28 cellular contexts compared by ENCODE assay signal in genomic region chrX:83630662-83631061, GRCh38.
"Had no signal": no experiment of that assay in that cellular context is flagged by ENCODE, and none has a peak within 500 bp of the region (broad histone marks: within the 10 kb centered on the region; RNA-seq: fewer than 3 reads in every experiment).

No MANE protein-coding gene starts in this region.

- H3K4me3 ChIP-seq: neural progenitor cell, ovary, psoas muscle, right lobe of liver, skin epidermis, smooth muscle cell, suprapubic skin, testis, tibial artery, transverse colon, upper lobe of right lung, uterus had no signal

- H3K36me3 ChIP-seq: neural progenitor cell, neutrophil, ovary, right lobe of liver, suprapubic skin, tibial artery, transverse colon, upper lobe of right lung, uterus had no signal

- H3K4me1 ChIP-seq: neural progenitor cell, parathyroid adenoma, psoas muscle, right lobe of liver, suprapubic skin, testis, transverse colon, upper lobe of right lung, uterus had no signal

- H3K4me2 ChIP-seq: neural progenitor cell, smooth muscle cell had no signal

- H3K27ac ChIP-seq: neural progenitor cell, neutrophil, ovary, parathyroid adenoma, psoas muscle, right lobe of liver, skin epidermis, suprapubic skin, testis, tibial artery, transverse colon, upper lobe of right lung, uterus had no signal

- H3K9me3 ChIP-seq: neutrophil, ovary, psoas muscle, right lobe of liver, suprapubic skin, testis, tibial artery, transverse colon, upper lobe of right lung, uterus had no signal

- DNase-seq: naive B cell; naive thymus-derived CD8-positive, alpha-beta T cell; nucleus accumbens; ovary; psoas muscle; right cardiac atrium; right lobe of liver; stimulated activated CD4-positive, alpha-beta T cell treated with anti-CD3 and anti-CD28 coated beads, Interleukin-15, amount 100 ng/mL, for 24 hours; stimulated activated CD4-positive, alpha-beta T cell treated with anti-CD3 and anti-CD28 coated beads, Interleukin-2, amount 100 ng/mL, for 24 hours; stimulated activated CD4-positive, alpha-beta T cell treated with anti-CD3 and anti-CD28 coated beads, Interleukin-2, amount 100 ng/mL, for 48 hours; stimulated activated CD4-positive, alpha-beta T cell treated with anti-CD3 and anti-CD28 coated beads, Interleukin-4, amount 100 ng/mL, for 4 hours; stimulated activated CD8-positive, alpha-beta memory T cell treated with anti-CD3 and anti-CD28 coated beads, Interleukin-4, amount 100 ng/mL, for 48 hours; stimulated activated naive CD4-positive, alpha-beta T cell; stimulated activated naive CD8-positive, alpha-beta T cell treated with anti-CD3 and anti-CD28 coated beads, Interleukin-15, amount 100 ng/mL, for 72 hours; stimulated activated naive CD8-positive, alpha-beta T cell treated with anti-CD3 and anti-CD28 coated beads, Interleukin-15, Interleukin-2, amounts not matched to agents 100 U/mL and 50 U/mL, for 24 hours; substantia nigra; testis; tibial artery; transverse colon; upper lobe of right lung; uterus had no signal

- H2AFZ ChIP-seq: neural progenitor cell, parathyroid adenoma had no signal

- ATAC-seq: naive thymus-derived CD8-positive, alpha-beta T cell; psoas muscle; right cardiac atrium; right lobe of liver; stimulated activated memory B cell treated with anti-CD40 and anti-IgM and Interleukin-4, amounts not matched to agents 10 μg/mL and 1 μg/mL and 100 μg/mL, for 72 hours; stimulated activated naive CD8-positive, alpha-beta T cell treated with anti-CD3 and anti-CD28 coated beads, Interleukin-15, amount 100 ng/mL, for 72 hours; stimulated activated naive CD8-positive, alpha-beta T cell treated with anti-CD3 and anti-CD28 coated beads, Interleukin-15, Interleukin-2, amounts not matched to agents 100 U/mL and 50 U/mL, for 24 hours; upper lobe of right lung had no signal

- H3K9ac ChIP-seq: neural progenitor cell, parathyroid adenoma had no signal

- H3K27me3 ChIP-seq: neural progenitor cell, neutrophil, ovary, right lobe of liver, suprapubic skin, testis, tibial artery, transverse colon, upper lobe of right lung, uterus had no signal
